In genomic region chr9:100324594-100325200, GRCh38 we compare ENCODE assay signal across 8 cellular contexts. TPM values are rescaled to one million over a fixed set of nuclear protein-coding genes. Genes with fewer than 3 reads are reported as not detected.
A peak's percentile ranks its signal among the peaks of the same experiment; 100 is the strongest.
DNase-seq lines count a peak whose midpoint lies in the region; ATAC-seq and TF ChIP-seq lines count a peak whose summit lies in the region.

No MANE protein-coding gene starts in this region.

- H3K36me3 ChIP-seq in left ventricle myocardium inferior = peaks cover 39% of the 10 kb centered on the region
- H3K36me3 ChIP-seq in OCI-LY7 (ENCODE audit: insufficient read depth, low read length) = peaks cover 95% of the 10 kb centered on the region
- H3K36me3 ChIP-seq in smooth muscle cell (ENCODE audit: low read depth) = peaks cover 17% of the 10 kb centered on the region

- peaks cover 9% of the 10 kb centered on the region for H3K4me1 Mint-ChIP-seq in activated naive CD8-positive, alpha-beta T cell treated with anti-CD3 and anti-CD28 coated beads for 36 hours

- peaks cover 17% of the 10 kb centered on the region for H3K36me3 Mint-ChIP-seq in activated naive CD8-positive, alpha-beta T cell treated with anti-CD3 and anti-CD28 coated beads for 36 hours
- peaks cover 4 to 5% of the 10 kb centered on the region in 2 donors for H3K36me3 Mint-ChIP-seq in activated naive CD4-positive, alpha-beta T cell treated with anti-CD3 and anti-CD28 coated beads, Interleukin-2, amount 50 U/mL, for 72 hours

- H3K4me1 ChIP-seq in left ventricle myocardium inferior = no peaks in the 10 kb centered on the region
- no peaks in the 10 kb centered on the region for H3K4me1 ChIP-seq in OCI-LY7 (ENCODE audit: insufficient read depth, low read length, poor library complexity, severe bottlenecking)
- no peaks in the 10 kb centered on the region for H3K4me1 ChIP-seq in smooth muscle cell (ENCODE audit: low read depth)

- H3K9me3 ChIP-seq in left ventricle myocardium inferior (replicated peaks) (no peaks in the 10 kb centered on the region), OCI-LY7 (ENCODE audit: low read length) (no peaks in the 10 kb centered on the region), smooth muscle cell (replicated peaks; ENCODE audit: low read depth) (no peaks in the 10 kb centered on the region)

- H3K4me3 Mint-ChIP-seq in activated naive CD8-positive, alpha-beta T cell treated with anti-CD3 and anti-CD28 coated beads for 36 hours = no peak overlapping the region

- no TSS peak for BruUV-seq in OCI-LY7 (replicated peaks; lab: Mats Ljungman, UMichigan)

- H3K27me3 ChIP-seq in left ventricle myocardium inferior (ENCODE audit: low read depth) (no peaks in the 10 kb centered on the region), smooth muscle cell (ENCODE audit: low read depth) (no peaks in the 10 kb centered on the region)

- H3K9ac ChIP-seq in smooth muscle cell (ENCODE audit: low read depth) = no peak overlapping the region

- DNase-seq in left ventricle myocardium inferior (no peak), cardiac septum (ENCODE audit: low spot score) (no peak), OCI-LY7 (ENCODE audit: low spot score) (peak; percentile 69), fibroblast of mammary gland (ENCODE audit: low read depth) (peak; percentile 72), smooth muscle cell (lab: John Stamatoyannopoulos, UW; ENCODE audit: unreplicated experiment) (no peak), SHP77 treated with DMSO at 0.1 percent for 48 hours (lab: John Stamatoyannopoulos, UW) (no peak)
- no peak for DNase-seq in activated naive CD8-positive, alpha-beta T cell treated with anti-CD3 and anti-CD28 coated beads for 36 hours
- no peak for DNase-seq in activated naive CD4-positive, alpha-beta T cell treated with anti-CD3 and anti-CD28 coated beads, Interleukin-2, amount 50 U/mL, for 72 hours (ENCODE audit: low spot score in 2 of 2)

- intact Hi-C loops in left ventricle myocardium inferior (cut with micrococcal nuclease) (loop anchor here (5.0 kb wide), 1 partner anchor 292 kb away; no protein-coding TSS in a partner anchor), cardiac septum (cut with DNase I) (loop anchor here (5.0 to 10.0 kb wide), 5 partner anchors 110 to 1140 kb away; no protein-coding TSS in a partner anchor), OCI-LY7 (cut with micrococcal nuclease; ENCODE audit: unreplicated experiment) (loop anchor here (2.0 to 10.0 kb wide), 4 partner anchors 270 to 1140 kb away; no protein-coding TSS in a partner anchor)

- no peak overlapping the region for H3K27ac Mint-ChIP-seq in activated naive CD8-positive, alpha-beta T cell treated with anti-CD3 and anti-CD28 coated beads for 36 hours
- no peak overlapping the region for H3K27ac Mint-ChIP-seq in activated naive CD4-positive, alpha-beta T cell treated with anti-CD3 and anti-CD28 coated beads, Interleukin-2, amount 50 U/mL, for 72 hours

- POLR2A ChIA-PET in OCI-LY7 (lab: Charles Lee) = interaction anchor here (1.0 to 3.7 kb wide), 5 partner anchors 13 to 32 kb away, joined by 4 to 18 read pairs (median 5); no protein-coding TSS in a partner anchor

- no peaks in the 10 kb centered on the region for H3K27me3 Mint-ChIP-seq in activated naive CD8-positive, alpha-beta T cell treated with anti-CD3 and anti-CD28 coated beads for 36 hours

- H3K4me2 ChIP-seq in OCI-LY7 (ENCODE audit: low read length) (no peak overlapping the region), smooth muscle cell (no peak overlapping the region)

- TF ChIP-seq CTCF in left ventricle myocardium inferior (IDR thresholded peaks at IDR 0.05; ENCODE audit: borderline replicate concordance) (peak; percentile 62), OCI-LY7 (conservative IDR thresholded peaks at IDR 0.05; ENCODE audit: low read length) (peak; percentile 89), fibroblast of mammary gland (conservative IDR thresholded peaks at IDR 0.05; ENCODE audit: control insufficient read depth, insufficient read depth, low read depth, low read length) (peak; percentile 42), smooth muscle cell (IDR thresholded peaks at IDR 0.05; ENCODE audit: borderline replicate concordance, insufficient read depth, poor library complexity, severe bottlenecking) (peak; percentile 56)

- H3F3A ChIP-seq in smooth muscle cell (ENCODE audit: low read depth) = peaks cover 2% of the 10 kb centered on the region

- H4K20me1 ChIP-seq in OCI-LY7 (ENCODE audit: insufficient read depth, low read length) = peaks cover 8% of the 10 kb centered on the region; the same call in 1 of the 2 replicates
- H4K20me1 ChIP-seq in smooth muscle cell (ENCODE audit: low read depth) = peaks cover 2% of the 10 kb centered on the region

- no peak for ATAC-seq in activated naive CD4-positive, alpha-beta T cell treated with anti-CD3 and anti-CD28 coated beads, Interleukin-2, amount 50 U/mL, for 72 hours

- H3K9me3 Mint-ChIP-seq in activated naive CD8-positive, alpha-beta T cell treated with anti-CD3 and anti-CD28 coated beads for 36 hours = no peaks in the 10 kb centered on the region
- H3K9me3 Mint-ChIP-seq in activated naive CD4-positive, alpha-beta T cell treated with anti-CD3 and anti-CD28 coated beads, Interleukin-2, amount 50 U/mL, for 72 hours = no peaks in the 10 kb centered on the region

- H3K79me2 ChIP-seq in OCI-LY7 (ENCODE audit: insufficient read depth, low read depth, low read length) (peaks cover 14% of the 10 kb centered on the region; the same call in 1 of the 2 replicates), smooth muscle cell (ENCODE audit: low read depth) (no peaks in the 10 kb centered on the region)

- CTCF ChIA-PET in OCI-LY7 (lab: Charles Lee; ENCODE audit: unreplicated experiment) = interaction anchor here (0.6 kb wide), 1 partner anchor 13 kb away, joined by 3 read pairs; no protein-coding TSS in a partner anchor

- 77% methylated on average over 4 of the region's 4 CpGs for WGBS in smooth muscle cell (ENCODE audit: low lambda C conversion rate)

- H3K4me3 ChIP-seq in left ventricle myocardium inferior (no peak overlapping the region), OCI-LY7 (ENCODE audit: low read depth, low read length, poor library complexity, severe bottlenecking) (no peak overlapping the region), fibroblast of mammary gland (ENCODE audit: control insufficient read depth, low read depth, low read length) (no peak overlapping the region), smooth muscle cell (no peak overlapping the region)

- H2AFZ ChIP-seq in OCI-LY7 (ENCODE audit: low read length) (no peak overlapping the region), smooth muscle cell (ENCODE audit: low read depth) (no peak overlapping the region)

- no peaks in the 10 kb centered on the region for H3K9me2 ChIP-seq in OCI-LY7 (ENCODE audit: insufficient read depth, low read length)

- H3K27ac ChIP-seq in left ventricle myocardium inferior (replicated peaks) (no peak overlapping the region), OCI-LY7 (ENCODE audit: low read depth, low read length, poor library complexity, severe bottlenecking) (no peak overlapping the region), smooth muscle cell (ENCODE audit: low read depth) (no peak overlapping the region)

RNA-seq across cellular contexts. Expression of gene TEX10, which starts 28.0 kb away (rescaled TPM):
- 7.7 TPM for total RNA-seq in left ventricle myocardium inferior
- 7.6 TPM for total RNA-seq in cardiac septum
- 39.2 and 43.9 TPM in 2 replicates for total RNA-seq in OCI-LY7 (2014; rRNA removed; shearing (Covaris generic))
- total RNA-seq in OCI-LY7 (2022) = 38.4 and 44.9 TPM in 2 replicates
- total RNA-seq in smooth muscle cell = 29.2 and 30.5 TPM in 2 replicates
- 13.5 and 16.3 TPM in 2 replicates for polyA plus RNA-seq in smooth muscle cell
- 10 to 100 TPM; 37.0 to 39.0 TPM for total RNA-seq in activated naive CD8-positive, alpha-beta T cell treated with anti-CD3 and anti-CD28 coated beads for 36 hours
- total RNA-seq in activated naive CD4-positive, alpha-beta T cell treated with anti-CD3 and anti-CD28 coated beads, Interleukin-2, amount 50 U/mL, for 72 hours = 10 to 100 TPM; 20.1 to 24.5 TPM

Comparison
In these comparisons a context has a peak if more than half of its experiments do, and no peak if none do; other contexts are left out.
1. DNase-seq: peak in OCI-LY7 (single experiment) and fibroblast of mammary gland (single experiment); none in left ventricle myocardium inferior (single experiment), cardiac septum (single experiment), smooth muscle cell (single experiment), activated naive CD8-positive, alpha-beta T cell treated with anti-CD3 and anti-CD28 coated beads for 36 hours (single experiment), SHP77 treated with DMSO at 0.1 percent for 48 hours (single experiment) and activated naive CD4-positive, alpha-beta T cell treated with anti-CD3 and anti-CD28 coated beads, Interleukin-2, amount 50 U/mL, for 72 hours (0 of 2).
2. Peak in every context shown above with its lines, with median percentiles within 50 percentile points of each other: CTCF ChIP-seq.